ENCODE assay signal across 14 cellular contexts in genomic region chr3:47000198-47000815, GRCh38. TPM values are rescaled to one million over a fixed set of nuclear protein-coding genes. Genes with fewer than 3 reads are reported as not detected.
DNase-seq lines count a peak whose midpoint lies in the region; ATAC-seq and TF ChIP-seq lines count a peak whose summit lies in the region.
"Had no signal": no experiment of that assay in that cellular context is flagged by ENCODE, and none has a peak within 500 bp of the region (broad histone marks: within the 10 kb centered on the region; RNA-seq: fewer than 3 reads in every experiment).

No MANE protein-coding gene starts in this region.

- H3K27ac Mint-ChIP-seq in activated T-helper 17 cell treated with anti-CD3 and anti-CD28 coated beads, Interleukin-2, amount 50 U/mL, for 72 hours: peak overlapping the region; percentile 48
- H3K27ac Mint-ChIP-seq in natural killer cell treated with Interleukin-12 subunit alpha and Interleukin-12 subunit beta and Interleukin-15 and Interleukin-18, amount 100 ng/mL, for 72 hours: peak overlapping the region; percentile 55 to 73
- no peak overlapping the region for H3K27ac Mint-ChIP-seq in WTC11

- H3K79me2 ChIP-seq in GM23248 (ENCODE audit: insufficient read depth): no peaks in the 10 kb centered on the region

- DNase-seq in GM23248 (peak; percentile 63), WTC11 (ENCODE audit: low spot score) (no peak), HK-2 (ENCODE audit: unreplicated experiment) (no peak)
- DNase-seq in natural killer cell treated with Interleukin-12 subunit alpha and Interleukin-12 subunit beta and Interleukin-15 and Interleukin-18, amount 100 ng/mL, for 72 hours (ENCODE audit: low spot score): no peak
- DNase-seq: activated CD8-positive, alpha-beta memory T cell treated with anti-CD3 and anti-CD28 coated beads for 24 hours; activated naive CD4-positive, alpha-beta T cell treated with Interleukin-2 at 50 U/mL for 16 hours; gastrocnemius medialis; H9; stimulated activated CD8-positive, alpha-beta memory T cell treated with anti-CD3 and anti-CD28 coated beads, Interleukin-4, amount 100 ng/mL, for 48 hours had no signal

- in situ Hi-C loops in GM23248 (cut with MboI): no loop called here

- H3K36me3 ChIP-seq in BLaER1 treated with 17β-estradiol and CSF1 and Interleukin-3, amounts not matched to agents 10 nM and 100 nM: peaks cover 62 to 90% (median 72%) of the 10 kb centered on the region in 11 experiments
- H3K36me3 ChIP-seq in GM23248 (ENCODE audit: low read depth): no peaks in the 10 kb centered on the region
- H3K36me3 ChIP-seq: SJSA1 had no signal

- H3K27me3 ChIP-seq in BLaER1 treated with 17β-estradiol and CSF1 and Interleukin-3, amounts not matched to agents 10 nM and 100 nM: no peaks in the 10 kb centered on the region
- no peaks in the 10 kb centered on the region for H3K27me3 ChIP-seq in GM23248 (replicated peaks; ENCODE audit: insufficient read depth)
- H3K27me3 ChIP-seq: gastrocnemius medialis, SJSA1 had no signal

- H2AFZ ChIP-seq in GM23248: no peak overlapping the region

- TF ChIP-seq CTCF in WTC11 (IDR thresholded peaks at IDR 0.05): no peak

- H3F3A ChIP-seq in GM23248 (ENCODE audit: insufficient read depth): no peaks in the 10 kb centered on the region

- peak overlapping the region in 10 of 11 experiments; percentile 1 to 61 (median 39); a peak in 12 of 22 replicates for H3K9ac ChIP-seq in BLaER1 treated with 17β-estradiol and CSF1 and Interleukin-3, amounts not matched to agents 10 nM and 100 nM
- H3K9ac ChIP-seq in GM23248: no peak overlapping the region

- peaks cover 79% of the 10 kb centered on the region for H3K36me3 Mint-ChIP-seq in activated T-helper 17 cell treated with anti-CD3 and anti-CD28 coated beads, Interleukin-2, amount 50 U/mL, for 72 hours (ENCODE audit: low read depth)
- no peaks in the 10 kb centered on the region for H3K36me3 Mint-ChIP-seq in natural killer cell treated with Interleukin-12 subunit alpha and Interleukin-12 subunit beta and Interleukin-15 and Interleukin-18, amount 100 ng/mL, for 72 hours
- H3K36me3 Mint-ChIP-seq in WTC11: peaks cover 14% of the 10 kb centered on the region; the same call in 1 of the 2 replicates

- CTCF ChIA-PET in WTC11 (lab: Charles Lee): interaction anchor here (0.6 to 4.0 kb wide), 3 partner anchors 64 to 93 kb away, joined by 4 to 59 read pairs (median 18); no protein-coding TSS in a partner anchor

- H4K20me1 ChIP-seq in BLaER1 treated with 17β-estradiol and CSF1 and Interleukin-3, amounts not matched to agents 10 nM and 100 nM: peaks cover 0 to 97% (median 0%) of the 10 kb centered on the region in 11 experiments; a peak in 7 of 22 replicates
- no peaks in the 10 kb centered on the region for H4K20me1 ChIP-seq in GM23248 (ENCODE audit: insufficient read depth)

- H3K4me3 ChIP-seq in BLaER1 treated with 17β-estradiol and CSF1 and Interleukin-3, amounts not matched to agents 10 nM and 100 nM: no peak overlapping the region
- H3K4me3 ChIP-seq in GM23248: no peak overlapping the region
- H3K4me3 ChIP-seq: gastrocnemius medialis, prostate gland, SJSA1 had no signal

- POLR2A ChIA-PET in WTC11 (lab: Charles Lee): no interaction called here

- peak overlapping the region; percentile 19 to 71 (median 52); a peak in 18 of 22 replicates for H3K4me2 ChIP-seq in BLaER1 treated with 17β-estradiol and CSF1 and Interleukin-3, amounts not matched to agents 10 nM and 100 nM
- H3K4me2 ChIP-seq in GM23248 (ENCODE audit: unreplicated experiment): no peak overlapping the region

- H3K4me1 Mint-ChIP-seq in activated T-helper 17 cell treated with anti-CD3 and anti-CD28 coated beads, Interleukin-2, amount 50 U/mL, for 72 hours: peaks cover 5% of the 10 kb centered on the region
- peaks cover 17 to 25% of the 10 kb centered on the region in 2 donors for H3K4me1 Mint-ChIP-seq in natural killer cell treated with Interleukin-12 subunit alpha and Interleukin-12 subunit beta and Interleukin-15 and Interleukin-18, amount 100 ng/mL, for 72 hours (ENCODE audit: low read depth in 2 of 2)
- peaks cover 3% of the 10 kb centered on the region for H3K4me1 Mint-ChIP-seq in WTC11

- no peaks in the 10 kb centered on the region for H3K9me3 ChIP-seq in BLaER1 treated with 17β-estradiol and CSF1 and Interleukin-3, amounts not matched to agents 10 nM and 100 nM (replicated peaks in 1 of 11)
- H3K9me3 ChIP-seq in GM23248 (ENCODE audit: low read depth): no peaks in the 10 kb centered on the region
- H3K9me3 ChIP-seq: gastrocnemius medialis, prostate gland, SJSA1 had no signal

- peak; percentile 57 for ATAC-seq in activated T-helper 17 cell treated with anti-CD3 and anti-CD28 coated beads, Interleukin-2, amount 50 U/mL, for 72 hours (replicated peaks)
- peak; percentile 68 to 69 for ATAC-seq in natural killer cell treated with Interleukin-12 subunit alpha and Interleukin-12 subunit beta and Interleukin-15 and Interleukin-18, amount 100 ng/mL, for 72 hours
- no peak for ATAC-seq in GM18520 (IDR thresholded peaks at IDR 0.05; ENCODE audit: unreplicated experiment)
- no peak for ATAC-seq in WTC11
- ATAC-seq: gastrocnemius medialis had no signal

- H3K9me2 ChIP-seq in GM23248 (ENCODE audit: insufficient read depth): no peaks in the 10 kb centered on the region

- peak overlapping the region in 6 of 11 experiments; percentile 9 to 59 (median 31); a peak in 8 of 22 replicates for H3K27ac ChIP-seq in BLaER1 treated with 17β-estradiol and CSF1 and Interleukin-3, amounts not matched to agents 10 nM and 100 nM
- H3K27ac ChIP-seq in GM23248: no peak overlapping the region
- H3K27ac ChIP-seq: gastrocnemius medialis, prostate gland, SJSA1 had no signal

- H3K4me3 Mint-ChIP-seq in activated T-helper 17 cell treated with anti-CD3 and anti-CD28 coated beads, Interleukin-2, amount 50 U/mL, for 72 hours: no peak overlapping the region
- peak overlapping the region; percentile 38 for H3K4me3 Mint-ChIP-seq in natural killer cell treated with Interleukin-12 subunit alpha and Interleukin-12 subunit beta and Interleukin-15 and Interleukin-18, amount 100 ng/mL, for 72 hours
- H3K4me3 Mint-ChIP-seq in WTC11: no peak overlapping the region
- H3K4me3 Mint-ChIP-seq: H9 had no signal

- no peaks in the 10 kb centered on the region for H3K27me3 Mint-ChIP-seq in activated T-helper 17 cell treated with anti-CD3 and anti-CD28 coated beads, Interleukin-2, amount 50 U/mL, for 72 hours
- H3K27me3 Mint-ChIP-seq in natural killer cell treated with Interleukin-12 subunit alpha and Interleukin-12 subunit beta and Interleukin-15 and Interleukin-18, amount 100 ng/mL, for 72 hours: no peaks in the 10 kb centered on the region
- no peaks in the 10 kb centered on the region for H3K27me3 Mint-ChIP-seq in WTC11 (ENCODE audit: low read depth)

- H3K9me3 Mint-ChIP-seq in activated T-helper 17 cell treated with anti-CD3 and anti-CD28 coated beads, Interleukin-2, amount 50 U/mL, for 72 hours: no peaks in the 10 kb centered on the region
- no peaks in the 10 kb centered on the region for H3K9me3 Mint-ChIP-seq in natural killer cell treated with Interleukin-12 subunit alpha and Interleukin-12 subunit beta and Interleukin-15 and Interleukin-18, amount 100 ng/mL, for 72 hours
- no peaks in the 10 kb centered on the region for H3K9me3 Mint-ChIP-seq in WTC11
- H3K9me3 Mint-ChIP-seq: H9 had no signal

- WGBS in GM23248 (ENCODE audit: low coverage in 1 of 2, low lambda C conversion rate in 2 of 2, missing lambda C conversion rate in 2 of 2), 2 experiments: 93 to 96% methylated on average over 10 of the region's 10 CpGs

- peaks cover 46 to 59% (median 52%) of the 10 kb centered on the region in 10 experiments for H3K4me1 ChIP-seq in BLaER1 treated with 17β-estradiol and CSF1 and Interleukin-3, amounts not matched to agents 10 nM and 100 nM
- H3K4me1 ChIP-seq in GM23248 (ENCODE audit: insufficient read depth): peaks cover 4% of the 10 kb centered on the region; the same call in 1 of the 2 replicates
- H3K4me1 ChIP-seq: gastrocnemius medialis, prostate gland had no signal

TF ChIP-seq in WTC11, 78 proteins besides CTCF, POLR2A, EP300 and RAD21:
- no peak for TF ChIP-seq SP1 (CRISPR knock-in tag; conservative IDR thresholded peaks at IDR 0.05)

RNA-seq across cellular contexts. Expression of gene NBEAL2, which starts 20.8 kb away (rescaled TPM):
- total RNA-seq in GM23248 (2014; rRNA removed; shearing (Covaris generic)): 2.8 and 4.7 TPM in 2 replicates
- polyA plus RNA-seq in GM23248 (2016; fragmentation: Nextera tagmentation; extraction: Ambion mirVana): 0.94 and 1.2 TPM in 2 replicates
- 100 to 1,000 TPM; 140 to 169 TPM for total RNA-seq in activated T-helper 17 cell treated with anti-CD3 and anti-CD28 coated beads, Interleukin-2, amount 50 U/mL, for 72 hours
- 100 to 1,000 TPM; 121 to 255 TPM for total RNA-seq in natural killer cell treated with Interleukin-12 subunit alpha and Interleukin-12 subunit beta and Interleukin-15 and Interleukin-18, amount 100 ng/mL, for 72 hours
- 64.0 to 80.0 TPM (median 64.3 TPM) in 3 replicates for total RNA-seq in WTC11 (2021)

RNA-seq across cellular contexts. Expression of gene CCDC12, which starts 23.8 kb away (rescaled TPM):
- total RNA-seq in GM23248 (2014; rRNA removed; shearing (Covaris generic)): 15.2 and 17.4 TPM in 2 replicates
- 42.7 and 43.8 TPM in 2 replicates for polyA plus RNA-seq in GM23248 (2016; fragmentation: Nextera tagmentation; extraction: Ambion mirVana)
- 10 to 100 TPM; 46.9 to 59.8 TPM for total RNA-seq in activated T-helper 17 cell treated with anti-CD3 and anti-CD28 coated beads, Interleukin-2, amount 50 U/mL, for 72 hours
- total RNA-seq in natural killer cell treated with Interleukin-12 subunit alpha and Interleukin-12 subunit beta and Interleukin-15 and Interleukin-18, amount 100 ng/mL, for 72 hours: 10 to 100 TPM; 58.0 to 89.8 TPM
- 50.3 to 59.1 TPM (median 55.9 TPM) in 3 replicates for total RNA-seq in WTC11 (2021)

Comparison
In these comparisons a context has a peak if more than half of its experiments do, and no peak if none do; other contexts are left out.
1. ATAC-seq: peak in activated T-helper 17 cell treated with anti-CD3 and anti-CD28 coated beads, Interleukin-2, amount 50 U/mL, for 72 hours (single experiment) and natural killer cell treated with Interleukin-12 subunit alpha and Interleukin-12 subunit beta and Interleukin-15 and Interleukin-18, amount 100 ng/mL, for 72 hours (2 of 2); none in GM18520 (single experiment) and WTC11 (single experiment).
2. RNA of gene NBEAL2, which starts 20.8 kb away (total RNA-seq): 121 to 255 TPM in natural killer cell treated with Interleukin-12 subunit alpha and Interleukin-12 subunit beta and Interleukin-15 and Interleukin-18, amount 100 ng/mL, for 72 hours, 140 to 169 TPM in activated T-helper 17 cell treated with anti-CD3 and anti-CD28 coated beads, Interleukin-2, amount 50 U/mL, for 72 hours and 64.0 to 80.0 TPM in WTC11; 2.8 to 4.7 TPM in GM23248; every median in the first group is over 10 times any median in the second.